In the genomic region with DNA sequence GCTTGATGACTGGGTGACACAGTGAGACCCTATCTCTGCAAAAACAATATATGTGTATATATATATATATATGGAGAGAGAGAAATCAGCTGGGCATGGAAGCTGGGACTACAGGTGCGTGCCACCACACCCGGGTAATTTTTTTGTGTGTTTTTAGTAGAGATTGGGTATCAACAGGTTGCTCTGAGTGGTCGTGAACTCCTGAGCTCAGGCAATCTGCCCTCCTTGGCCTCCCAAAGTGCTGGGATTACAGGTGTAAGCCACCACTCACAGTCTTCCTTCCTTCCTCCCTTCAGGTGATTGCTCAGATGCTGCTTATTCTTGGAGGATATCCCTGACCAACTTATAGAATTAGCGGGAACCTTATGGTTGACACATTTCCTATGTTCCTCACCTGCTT, we compare ENCODE assay signal across 24 cellular contexts.
"Had no signal": no experiment of that assay in that cellular context is flagged by ENCODE, and none has a peak within 500 bp of the region (broad histone marks: within the 10 kb centered on the region; RNA-seq: fewer than 3 reads in every experiment).

No MANE protein-coding gene starts in this region.

- H3K27ac ChIP-seq: stomach, suprapubic skin, testis, thoracic aorta, thyroid gland, tibial artery, tibial nerve, transverse colon, upper lobe of left lung, upper lobe of right lung, uterus, vagina had no signal

- H3K36me3 ChIP-seq: stomach, suprapubic skin, thoracic aorta, thyroid gland, tibial artery, tibial nerve, transverse colon, upper lobe of right lung, uterus, vagina had no signal

- H3K9me3 ChIP-seq: suprapubic skin, testis, thyroid gland, transverse colon, upper lobe of left lung, upper lobe of right lung, uterus, vagina had no signal

- H3K4me3 ChIP-seq: stomach, suprapubic skin, testis, thoracic aorta, thyroid gland, tibial artery, tibial nerve, transverse colon, upper lobe of left lung, upper lobe of right lung, uterus, vagina had no signal

- DNase-seq: stimulated activated CD4-positive, alpha-beta T cell treated with anti-CD3 and anti-CD28 coated beads, Interleukin-2, amount 100 ng/mL, for 48 hours; stimulated activated CD4-positive, alpha-beta T cell treated with anti-CD3 and anti-CD28 coated beads, Interleukin-4, amount 100 ng/mL, for 1 hour; stimulated activated CD4-positive, alpha-beta T cell treated with anti-CD3 and anti-CD28 coated beads, Interleukin-4, amount 100 ng/mL, for 24 hours; stimulated activated CD4-positive, alpha-beta T cell treated with anti-CD3 and anti-CD28 coated beads, Interleukin-4, amount 100 ng/mL, for 4 hours; stimulated activated CD8-positive, alpha-beta memory T cell treated with anti-CD3 and anti-CD28 coated beads, Interleukin-4, amount 100 ng/mL, for 48 hours; stimulated activated naive B cell treated with anti-CD40 and anti-IgM and Interleukin-4, amounts not matched to agents 10 μg/mL and 1 μg/mL and 100 μg/mL, for 72 hours; stimulated activated naive CD4-positive, alpha-beta T cell; stimulated activated naive CD4-positive, alpha-beta T cell treated with Interleukin-2 at 50 U/mL for 16 hours; stimulated activated naive CD8-positive, alpha-beta T cell treated with anti-CD3 and anti-CD28 coated beads, Interleukin-15, amount 100 ng/mL, for 72 hours; stimulated activated naive CD8-positive, alpha-beta T cell treated with anti-CD3 and anti-CD28 coated beads, Interleukin-15, Interleukin-2, amounts not matched to agents 100 U/mL and 50 U/mL, for 24 hours; stomach; substantia nigra; testis; thyroid gland; tibial artery; transverse colon; trophoblast cell; upper lobe of left lung; upper lobe of right lung; uterus had no signal

- H3K4me1 ChIP-seq: stomach, suprapubic skin, testis, tibial artery, tibial nerve, transverse colon, upper lobe of right lung, uterus, vagina had no signal
